9 cellular contexts compared by ENCODE assay signal in genomic region chr1:156707027-156707426, GRCh38. TPM values are rescaled to one million over a fixed set of nuclear protein-coding genes. Genes with fewer than 3 reads are reported as not detected.
A peak's percentile ranks its signal among the peaks of the same experiment; 100 is the strongest.
DNase-seq lines count a peak whose midpoint lies in the region; ATAC-seq and TF ChIP-seq lines count a peak whose summit lies in the region.
"Had no signal": no experiment of that assay in that cellular context is flagged by ENCODE, and none has a peak within 500 bp of the region (broad histone marks: within the 10 kb centered on the region; RNA-seq: fewer than 3 reads in every experiment).

No MANE protein-coding gene starts in this region.

- no peak overlapping the region for H3K9ac ChIP-seq in Loucy (ENCODE audit: low read depth, low read length, poor library complexity, severe bottlenecking)

- H3K27me3 Mint-ChIP-seq in progenitor cell of endocrine pancreas: peaks cover 10% of the 10 kb centered on the region

- H2AFZ ChIP-seq in Loucy (ENCODE audit: low read length): peak overlapping the region; percentile 89; the same call in 1 of the 2 replicates

- intact Hi-C loops in esophagus squamous epithelium (cut with DNase I): no loop called here

- no peak for ATAC-seq in GM21526 (IDR thresholded peaks at IDR 0.05; ENCODE audit: low FRiP score, unreplicated experiment)

- peaks cover 20% of the 10 kb centered on the region for H3K4me1 ChIP-seq in DOHH2 (ENCODE audit: control insufficient read depth, low read length)
- H3K4me1 ChIP-seq in Loucy (ENCODE audit: insufficient read depth, low read length, poor library complexity, severe bottlenecking): peaks cover 17% of the 10 kb centered on the region
- peaks cover 81 to 100% (median 83%) of the 10 kb centered on the region in 3 donors for H3K4me1 ChIP-seq in esophagus squamous epithelium

- TF ChIP-seq CTCF in DOHH2 (IDR thresholded peaks at IDR 0.05; ENCODE audit: low read depth, low read length, poor library complexity, severe bottlenecking) (no peak), Loucy (conservative IDR thresholded peaks at IDR 0.05; ENCODE audit: low read length) (no peak), esophagus squamous epithelium (IDR thresholded peaks at IDR 0.05) (no peak), progenitor cell of endocrine pancreas (IDR thresholded peaks at IDR 0.05; ENCODE audit: unreplicated experiment) (no peak)

- no peaks in the 10 kb centered on the region for H3K36me3 Mint-ChIP-seq in progenitor cell of endocrine pancreas (ENCODE audit: insufficient read depth)

- H3K27me3 ChIP-seq in DOHH2 (ENCODE audit: control insufficient read depth, low read length) (peaks cover 52% of the 10 kb centered on the region), Loucy (ENCODE audit: insufficient read depth, low read length, poor library complexity, severe bottlenecking) (no peaks in the 10 kb centered on the region), esophagus squamous epithelium (peaks cover 0 to 35% (median 0%) of the 10 kb centered on the region in 4 donors)

- 35 to 42% methylated on average over 4 of the region's 5 CpGs for WGBS in esophagus squamous epithelium, 2 donors

- peak overlapping the region; percentile 81 for H3K4me2 ChIP-seq in DOHH2 (ENCODE audit: low read length)
- peak overlapping the region; percentile 100 for H3K4me2 ChIP-seq in Loucy (ENCODE audit: low read depth, low read length, poor library complexity, severe bottlenecking)

- H3K27ac Mint-ChIP-seq in progenitor cell of endocrine pancreas: peak overlapping the region; percentile 83

- no peak for TF ChIP-seq POLR2A in esophagus squamous epithelium (IDR thresholded peaks at IDR 0.05)

- H3K4me3 ChIP-seq in DOHH2 (ENCODE audit: low read length) (peak overlapping the region; percentile 67), Loucy (ENCODE audit: low read length, poor library complexity, severe bottlenecking) (peak overlapping the region; percentile 82), esophagus squamous epithelium (peak overlapping the region in 2 of 4 donors; percentile 52 to 67)

- no peaks in the 10 kb centered on the region for H3K9me3 ChIP-seq in DOHH2 (ENCODE audit: control insufficient read depth, insufficient read depth, low read length)
- H3K9me3 ChIP-seq in Loucy (ENCODE audit: insufficient read depth, low read depth, low read length): no peaks in the 10 kb centered on the region
- no peaks in the 10 kb centered on the region for H3K9me3 ChIP-seq in esophagus squamous epithelium

- H3K4me1 Mint-ChIP-seq in progenitor cell of endocrine pancreas (ENCODE audit: low read depth): peaks cover 33% of the 10 kb centered on the region

- no peaks in the 10 kb centered on the region for H3K36me3 ChIP-seq in DOHH2 (ENCODE audit: control insufficient read depth, low read length)
- no peaks in the 10 kb centered on the region for H3K36me3 ChIP-seq in Loucy (ENCODE audit: insufficient read depth, low read length)
- H3K36me3 ChIP-seq in esophagus squamous epithelium: no peaks in the 10 kb centered on the region

- H3K79me2 ChIP-seq in DOHH2 (ENCODE audit: control insufficient read depth, low read length) (no peaks in the 10 kb centered on the region), Loucy (ENCODE audit: insufficient read depth, low read length) (no peaks in the 10 kb centered on the region)

- H3K27ac ChIP-seq in DOHH2 (ENCODE audit: low read depth, low read length) (no peak overlapping the region), esophagus squamous epithelium (peak overlapping the region; percentile 53 to 84 (median 79))

- no peaks in the 10 kb centered on the region for H3F3A ChIP-seq in DOHH2 (ENCODE audit: control insufficient read depth, insufficient read depth)
- H3F3A ChIP-seq in Loucy (ENCODE audit: low read depth): no peaks in the 10 kb centered on the region

- no peaks in the 10 kb centered on the region for H3K9me2 ChIP-seq in DOHH2 (replicated peaks; ENCODE audit: control insufficient read depth, low read length)
- H3K9me2 ChIP-seq in Loucy (replicated peaks; ENCODE audit: low read depth, low read length): no peaks in the 10 kb centered on the region

- peak overlapping the region; percentile 79 for H3K4me3 Mint-ChIP-seq in progenitor cell of endocrine pancreas (ENCODE audit: low read depth)

- H3K9me3 Mint-ChIP-seq in progenitor cell of endocrine pancreas (ENCODE audit: low read depth): no peaks in the 10 kb centered on the region

- H4K20me1 ChIP-seq in DOHH2 (ENCODE audit: control insufficient read depth, insufficient read depth, low read depth, low read length) (0 out of 2 replicates have a peak, but pooled peaks cover 3% of the 10 kb centered on the region), Loucy (ENCODE audit: insufficient read depth, low read length, poor library complexity, severe bottlenecking) (no peaks in the 10 kb centered on the region)

- no peak for DNase-seq in esophagus squamous epithelium (lab: John Stamatoyannopoulos, UW)
- DNase-seq in progenitor cell of endocrine pancreas (ENCODE audit: low spot score, unreplicated experiment): no peak
- DNase-seq in HT-29 (ENCODE audit: low spot score): no peak
- no peak for DNase-seq in pons (ENCODE audit: low spot score)
- no peak for DNase-seq in activated CD4-positive, alpha-beta T cell treated with anti-CD3 and anti-CD28 coated beads, Interleukin-2, amount 50 U/mL, for 4 hours
- DNase-seq: NCI-H1694 treated with DMSO at 0.1 percent for 48 hours had no signal

RNA-seq across cellular contexts. Expression of gene CRABP2, which starts 1.6 kb away (rescaled TPM):
- total RNA-seq in esophagus squamous epithelium (100 to 1,000 TPM; 149 to 916 (median 441) TPM), progenitor cell of endocrine pancreas (70.4 and 125 TPM in 2 replicates)
- total RNA-seq in HT-29 (2014; rRNA removed; shearing (Covaris generic)): 289 and 312 TPM in 2 replicates

RNA-seq across cellular contexts. Expression of gene METTL25B, which starts 21.2 kb away (rescaled TPM):
- total RNA-seq in esophagus squamous epithelium (10 to 100 TPM in 3 of 4 donors, 1 to 10 TPM in 1; 9.7 to 44.9 (median 17.6) TPM), progenitor cell of endocrine pancreas (40.0 and 42.4 TPM in 2 replicates)
- 30.0 and 30.3 TPM in 2 replicates for total RNA-seq in HT-29 (2014; rRNA removed; shearing (Covaris generic))

RNA-seq across cellular contexts. Expression of gene ISG20L2, which starts 21.5 kb away (rescaled TPM):
- total RNA-seq in esophagus squamous epithelium (10 to 100 TPM; 22.3 to 32.8 (median 28.4) TPM), progenitor cell of endocrine pancreas (36.9 and 38.9 TPM in 2 replicates)
- 30.8 and 33.2 TPM in 2 replicates for total RNA-seq in HT-29 (2014; rRNA removed; shearing (Covaris generic))

RNA-seq across cellular contexts. Expression of gene NES, which starts 29.8 kb away (rescaled TPM):
- total RNA-seq in esophagus squamous epithelium (1 to 10 TPM; 3.5 to 8.0 (median 5.4) TPM), progenitor cell of endocrine pancreas (33.9 and 39.2 TPM in 2 replicates)
- total RNA-seq in HT-29 (2014; rRNA removed; shearing (Covaris generic)): 0.31 and 0.44 TPM in 2 replicates

RNA-seq across cellular contexts. Expression of gene MRPL24, which starts 33.9 kb away (rescaled TPM):
- total RNA-seq in esophagus squamous epithelium: 10 to 100 TPM; 39.5 to 45.8 (median 42.3) TPM
- total RNA-seq in progenitor cell of endocrine pancreas: 35.9 and 43.2 TPM in 2 replicates
- total RNA-seq in HT-29 (2014; rRNA removed; shearing (Covaris generic)): 111 and 115 TPM in 2 replicates
